Comparison of ENCODE assay signal across 16 cellular contexts in genomic region chr5:54829686-54830085, GRCh38.
DNase-seq lines count a peak whose midpoint lies in the region; ATAC-seq and TF ChIP-seq lines count a peak whose summit lies in the region.
"Had no signal": no experiment of that assay in that cellular context is flagged by ENCODE, and none has a peak within 500 bp of the region (broad histone marks: within the 10 kb centered on the region; RNA-seq: fewer than 3 reads in every experiment).

No MANE protein-coding gene starts in this region.

- intact Hi-C loops in ascending aorta (cut with DNase I), result loop anchor here (5.0 kb wide), 2 partner anchors 62 to 127 kb away; no protein-coding TSS in a partner anchor
- intact Hi-C loops in tibial artery (cut with DNase I; ENCODE audit: low total_unique reads), result no loop called here

- H3K4me3 ChIP-seq in ascending aorta (no peak overlapping the region), fibroblast of the aortic adventitia (ENCODE audit: low read depth, low read length) (no peak overlapping the region), tibial artery (no peak overlapping the region)
- H3K4me3 ChIP-seq: HAP-1 had no signal

- H3K4me1 ChIP-seq in ascending aorta, result peaks cover 0 to 8% of the 10 kb centered on the region in 2 donors
- peaks cover 0 to 71% (median 2%) of the 10 kb centered on the region in 4 donors for H3K4me1 ChIP-seq in tibial artery
- H3K4me1 ChIP-seq: HAP-1 had no signal

- DNase-seq in ascending aorta (ENCODE audit: low spot score in 2 of 2), result no peak
- DNase-seq in fibroblast of the aortic adventitia (ENCODE audit: low read depth), result peak; percentile 43
- DNase-seq in left kidney (ENCODE audit: low read depth, low spot score), result peak; percentile 56
- DNase-seq in tibial artery, result no peak
- no peak for DNase-seq in NCI-H2029 treated with DMSO at 0.1 percent for 48 hours (lab: John Stamatoyannopoulos, UW)
- DNase-seq in nephron progenitor cell, result no peak
- DNase-seq in WTC11 (ENCODE audit: low spot score), result no peak
- DNase-seq: C1 segment of cervical spinal cord; CD4-positive, alpha-beta memory T cell; COR-L47; DMS153; DND-41; GOT3; HFFc6 had no signal

- TF ChIP-seq CTCF in ascending aorta (IDR thresholded peaks at IDR 0.05) (no peak), fibroblast of the aortic adventitia (IDR thresholded peaks at IDR 0.05; ENCODE audit: insufficient read depth, low read length) (no peak), tibial artery (IDR thresholded peaks at IDR 0.05) (no peak), nephron progenitor cell (IDR thresholded peaks at IDR 0.05) (no peak), WTC11 (IDR thresholded peaks at IDR 0.05) (no peak)

- POLR2A ChIA-PET in WTC11 (lab: Charles Lee), result no interaction called here

- H3K27ac Mint-ChIP-seq in nephron progenitor cell (no peak overlapping the region), WTC11 (no peak overlapping the region)
- H3K27ac Mint-ChIP-seq: CD4-positive, alpha-beta memory T cell; HFFc6 had no signal

- peaks cover 6% of the 10 kb centered on the region for H3K9me3 Mint-ChIP-seq in nephron progenitor cell
- H3K9me3 Mint-ChIP-seq in WTC11, result peaks cover 5% of the 10 kb centered on the region; the same call in 1 of the 2 replicates
- H3K9me3 Mint-ChIP-seq: CD4-positive, alpha-beta memory T cell; HFFc6 had no signal

- ATAC-seq in GM21529 (IDR thresholded peaks at IDR 0.05; ENCODE audit: unreplicated experiment) (no peak), WTC11 (no peak)

- H3K4me1 Mint-ChIP-seq in nephron progenitor cell (peaks cover 18% of the 10 kb centered on the region), WTC11 (no peaks in the 10 kb centered on the region)

- peak overlapping the region; percentile 5 to 70 for H3K27ac ChIP-seq in ascending aorta
- peak overlapping the region; percentile 46 to 67 for H3K27ac ChIP-seq in tibial artery

- H3K27me3 ChIP-seq in ascending aorta (no peaks in the 10 kb centered on the region), tibial artery (no peaks in the 10 kb centered on the region)

- H3K27me3 Mint-ChIP-seq in nephron progenitor cell (ENCODE audit: low read depth, poor library complexity), result no peaks in the 10 kb centered on the region
- no peaks in the 10 kb centered on the region; the same call in 1 of the 2 replicates for H3K27me3 Mint-ChIP-seq in WTC11 (ENCODE audit: low read depth)

- H3K36me3 Mint-ChIP-seq in nephron progenitor cell (ENCODE audit: low read depth) (peaks cover 6% of the 10 kb centered on the region), WTC11 (no peaks in the 10 kb centered on the region)
- H3K36me3 Mint-ChIP-seq: CD4-positive, alpha-beta memory T cell had no signal

- H3K9me3 ChIP-seq in ascending aorta, result no peaks in the 10 kb centered on the region
- H3K9me3 ChIP-seq in tibial artery, result no peaks in the 10 kb centered on the region
- H3K9me3 ChIP-seq: HAP-1 had no signal

- H3K4me3 Mint-ChIP-seq in nephron progenitor cell (no peak overlapping the region), WTC11 (no peak overlapping the region)
- H3K4me3 Mint-ChIP-seq: CD4-positive, alpha-beta memory T cell; HFFc6 had no signal

- H3K36me3 ChIP-seq in ascending aorta (no peaks in the 10 kb centered on the region), tibial artery (no peaks in the 10 kb centered on the region)
- H3K36me3 ChIP-seq: HAP-1 had no signal

- CTCF ChIA-PET in WTC11 (lab: Charles Lee), result interaction anchor here (0.9 kb wide), 1 partner anchor 15 kb away, joined by 3 read pairs; no protein-coding TSS in a partner anchor

TF ChIP-seq in WTC11, 78 proteins besides CTCF, POLR2A, EP300 and RAD21 (continues in another document):
- no peak for TF ChIP-seq SP1 (CRISPR knock-in tag; conservative IDR thresholded peaks at IDR 0.05)
- no peak for TF ChIP-seq EMX1 (CRISPR knock-in tag; IDR thresholded peaks at IDR 0.05)
- no peak for TF ChIP-seq NR1H2 (CRISPR knock-in tag; IDR thresholded peaks at IDR 0.05)
- no peak for TF ChIP-seq E2F4 (CRISPR knock-in tag; IDR thresholded peaks at IDR 0.05; ENCODE audit: borderline replicate concordance, low read depth)
- TF ChIP-seq TCF7 (CRISPR knock-in tag; IDR thresholded peaks at IDR 0.05; ENCODE audit: low read depth), result no peak
- TF ChIP-seq ZNF532 (CRISPR knock-in tag; IDR thresholded peaks at IDR 0.05; ENCODE audit: borderline replicate concordance), result no peak
- TF ChIP-seq KAT7 (CRISPR knock-in tag; IDR thresholded peaks at IDR 0.05; ENCODE audit: borderline replicate concordance), result no peak
- no peak for TF ChIP-seq ZNF512 (CRISPR knock-in tag; IDR thresholded peaks at IDR 0.05; ENCODE audit: borderline replicate concordance)
- TF ChIP-seq USF1 (CRISPR knock-in tag; IDR thresholded peaks at IDR 0.05), result no peak
- no peak for TF ChIP-seq PREB (CRISPR knock-in tag; IDR thresholded peaks at IDR 0.05; ENCODE audit: borderline replicate concordance)
- no peak for TF ChIP-seq ZBTB21 (CRISPR knock-in tag; IDR thresholded peaks at IDR 0.05; ENCODE audit: borderline replicate concordance)
- TF ChIP-seq FOXP1 (CRISPR knock-in tag; IDR thresholded peaks at IDR 0.05; ENCODE audit: borderline replicate concordance), result no peak

Comparison
In these comparisons a context has a peak if more than half of its experiments do, and no peak if none do; other contexts are left out.
1. DNase-seq: peak in fibroblast of the aortic adventitia (single experiment) and left kidney (single experiment); none in ascending aorta (0 of 2), tibial artery (0 of 2), NCI-H2029 treated with DMSO at 0.1 percent for 48 hours (single experiment), nephron progenitor cell (single experiment) and WTC11 (single experiment).